1 cellular context compared by ENCODE assay signal in the genomic region with DNA sequence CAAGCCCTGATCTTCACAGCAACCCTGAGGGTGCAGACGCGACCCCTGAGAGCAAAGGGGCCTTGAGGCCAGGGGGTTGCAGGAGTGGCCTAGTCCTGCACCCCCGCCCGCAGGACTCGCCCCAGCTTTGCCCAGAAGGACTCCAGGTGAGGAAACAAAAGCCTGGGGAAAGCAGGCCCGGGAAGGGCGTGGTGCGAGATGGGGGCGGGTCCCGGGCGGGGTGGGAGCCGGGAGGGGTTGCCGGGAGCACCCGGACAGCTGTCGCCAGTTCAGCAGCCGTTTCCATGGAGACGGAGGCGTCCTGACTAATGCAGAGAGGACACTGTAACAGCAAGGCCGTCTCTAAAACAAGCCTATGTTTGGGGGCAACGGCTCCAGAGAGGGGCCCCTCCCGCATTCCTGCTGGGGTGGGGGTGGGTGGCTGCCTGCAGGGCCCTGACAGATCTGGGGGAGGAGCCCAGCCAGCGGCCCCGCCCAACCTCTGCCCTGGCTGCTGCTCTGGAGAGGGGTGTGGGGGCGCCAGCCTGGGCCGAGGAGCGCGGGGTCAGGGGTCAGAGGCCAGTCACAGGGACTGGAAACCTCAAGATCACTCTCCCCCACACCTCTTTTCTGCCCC.
TF ChIP-seq lines count a peak whose summit lies in the region.

No MANE protein-coding gene starts in this region.

TF ChIP-seq in K562, 482 proteins besides CTCF, POLR2A, EP300 and RAD21 (continued from another document):
- TF ChIP-seq, protein P1, sequence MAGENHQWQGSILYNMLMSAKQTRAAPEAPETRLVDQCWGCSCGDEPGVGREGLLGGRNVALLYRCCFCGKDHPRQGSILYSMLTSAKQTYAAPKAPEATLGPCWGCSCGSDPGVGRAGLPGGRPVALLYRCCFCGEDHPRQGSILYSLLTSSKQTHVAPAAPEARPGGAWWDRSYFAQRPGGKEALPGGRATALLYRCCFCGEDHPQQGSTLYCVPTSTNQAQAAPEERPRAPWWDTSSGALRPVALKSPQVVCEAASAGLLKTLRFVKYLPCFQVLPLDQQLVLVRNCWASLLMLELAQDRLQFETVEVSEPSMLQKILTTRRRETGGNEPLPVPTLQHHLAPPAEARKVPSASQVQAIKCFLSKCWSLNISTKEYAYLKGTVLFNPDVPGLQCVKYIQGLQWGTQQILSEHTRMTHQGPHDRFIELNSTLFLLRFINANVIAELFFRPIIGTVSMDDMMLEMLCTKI (IDR thresholded peaks at IDR 0.05; ENCODE audit: partially characterized antibody), result no peak
- TF ChIP-seq HDAC8 (tag; IDR thresholded peaks at IDR 0.05), result no peak
- TF ChIP-seq SRSF7 (optimal IDR thresholded peaks at IDR 0.05; ENCODE audit: low read depth, low read length), result no peak
- TF ChIP-seq POLR2G (IDR thresholded peaks at IDR 0.05; ENCODE audit: low read depth, low read length), result no peak
- TF ChIP-seq ARHGAP35 (IDR thresholded peaks at IDR 0.05; ENCODE audit: partially characterized antibody), result no peak
- TF ChIP-seq ZFX (CRISPR knock-in tag; IDR thresholded peaks at IDR 0.05), result peak; percentile 59
- TF ChIP-seq FIP1L1 (IDR thresholded peaks at IDR 0.05; ENCODE audit: low read depth, low read length, poor library complexity, severe bottlenecking), result no peak
- 0 out of 2 replicates have a peak, but pooled peaks have one; percentile 46 for TF ChIP-seq SP1 (CRISPR knock-in tag; IDR thresholded peaks at IDR 0.05)
- TF ChIP-seq, protein P2, sequence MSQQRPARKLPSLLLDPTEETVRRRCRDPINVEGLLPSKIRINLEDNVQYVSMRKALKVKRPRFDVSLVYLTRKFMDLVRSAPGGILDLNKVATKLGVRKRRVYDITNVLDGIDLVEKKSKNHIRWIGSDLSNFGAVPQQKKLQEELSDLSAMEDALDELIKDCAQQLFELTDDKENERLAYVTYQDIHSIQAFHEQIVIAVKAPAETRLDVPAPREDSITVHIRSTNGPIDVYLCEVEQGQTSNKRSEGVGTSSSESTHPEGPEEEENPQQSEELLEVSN (IDR thresholded peaks at IDR 0.05; ENCODE audit: borderline replicate concordance in 1 of 2, extremely low read depth in 1 of 2, insufficient read depth in 1 of 2, insufficient read length in 1 of 2, low read depth in 1 of 2, low read length in 1 of 2, poor library complexity in 1 of 2, severe bottlenecking in 1 of 2), result no peak
